ENCODE assay signal across 1 cellular context in the genomic region with DNA sequence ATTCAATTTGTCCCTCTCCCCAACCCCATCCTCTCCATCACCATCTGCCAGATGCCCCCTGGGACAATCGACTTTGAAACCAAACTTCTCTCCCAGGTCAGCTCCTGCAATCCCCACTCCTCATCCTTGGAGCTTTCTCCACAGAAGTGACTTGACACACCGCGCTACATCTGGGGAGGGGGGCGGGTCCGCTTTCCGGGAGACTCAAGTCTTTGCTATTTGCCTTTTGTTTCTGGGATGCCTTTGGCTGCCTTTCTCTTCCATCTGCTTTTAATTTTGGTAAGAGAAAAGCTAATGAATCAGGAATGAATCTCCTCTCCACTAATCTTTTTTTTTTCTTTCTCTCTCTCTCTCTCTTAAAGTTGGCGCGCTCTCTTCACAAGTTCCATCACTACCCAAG.
TF ChIP-seq lines count a peak whose summit lies in the region.

No MANE protein-coding gene starts in this region.

TF ChIP-seq in WTC11, 78 proteins besides CTCF, POLR2A, EP300 and RAD21 (continued from another document):
- TF ChIP-seq, protein P1, sequence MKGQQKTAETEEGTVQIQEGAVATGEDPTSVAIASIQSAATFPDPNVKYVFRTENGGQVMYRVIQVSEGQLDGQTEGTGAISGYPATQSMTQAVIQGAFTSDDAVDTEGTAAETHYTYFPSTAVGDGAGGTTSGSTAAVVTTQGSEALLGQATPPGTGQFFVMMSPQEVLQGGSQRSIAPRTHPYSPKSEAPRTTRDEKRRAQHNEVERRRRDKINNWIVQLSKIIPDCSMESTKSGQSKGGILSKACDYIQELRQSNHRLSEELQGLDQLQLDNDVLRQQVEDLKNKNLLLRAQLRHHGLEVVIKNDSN (CRISPR knock-in tag; IDR thresholded peaks at IDR 0.05): no peak
- TF ChIP-seq ZNF425 (CRISPR knock-in tag; conservative IDR thresholded peaks at IDR 0.05): no peak
